In the genomic region with DNA sequence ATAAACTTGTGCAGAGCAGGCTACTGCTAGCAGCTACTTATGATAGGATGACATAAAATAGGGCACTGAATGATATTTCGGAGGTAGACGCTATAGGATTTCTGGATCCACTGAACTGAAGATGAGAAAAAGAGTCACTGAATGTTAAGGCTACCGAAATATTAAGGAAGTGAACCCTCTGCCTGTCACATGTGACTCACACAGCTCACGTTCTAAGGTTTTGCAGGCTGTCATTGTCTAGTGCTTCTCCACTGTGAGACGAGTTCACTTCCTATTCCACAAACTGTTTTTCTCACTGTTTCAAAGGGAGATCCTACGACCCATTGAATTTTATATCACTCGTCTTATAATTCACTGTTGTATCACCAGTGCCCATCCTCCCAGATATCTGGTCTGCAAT, we compare ENCODE assay signal across 27 cellular contexts.
DNase-seq lines count a peak whose midpoint lies in the region; ATAC-seq and TF ChIP-seq lines count a peak whose summit lies in the region.
"Had no signal": no experiment of that assay in that cellular context is flagged by ENCODE, and none has a peak within 500 bp of the region (broad histone marks: within the 10 kb centered on the region; RNA-seq: fewer than 3 reads in every experiment).

No MANE protein-coding gene starts in this region.

- TF ChIP-seq CTCF in NB4 (IDR thresholded peaks at IDR 0.05; ENCODE audit: low read depth, low read length) (no peak), foreskin keratinocyte (conservative IDR thresholded peaks at IDR 0.05) (no peak)

- no peak overlapping the region for H3K27ac ChIP-seq in foreskin keratinocyte
- H3K27ac ChIP-seq: SJSA1 had no signal

- no peak for TF ChIP-seq POLR2A in NB4 (IDR thresholded peaks at IDR 0.05; ENCODE audit: extremely low read depth, insufficient read length)

- H3K4me1 ChIP-seq in foreskin keratinocyte: no peaks in the 10 kb centered on the region
- H3K4me1 ChIP-seq: BE2C, SJSA1 had no signal

- ATAC-seq in foreskin keratinocyte: no peak
- ATAC-seq in HG03457 (IDR thresholded peaks at IDR 0.05; ENCODE audit: unreplicated experiment): no peak
- ATAC-seq: HCT116, K562 had no signal

- H3K27me3 ChIP-seq in foreskin keratinocyte: no peaks in the 10 kb centered on the region
- H3K27me3 ChIP-seq: BE2C, SJSA1 had no signal

- no peak overlapping the region for H3K4me3 ChIP-seq in NB4 (ENCODE audit: low read depth, low read length)
- H3K4me3 ChIP-seq: K562, MG63, SJSA1 had no signal

- DNase-seq in NOMO-1 treated with DMSO at 0.1 percent for 48 hours (lab: John Stamatoyannopoulos, UW; ENCODE audit: unreplicated experiment): peak; percentile 44
- no peak for DNase-seq in NOMO-1 treated with dmso at 0.1 percent for 144 hours (lab: John Stamatoyannopoulos, UW; ENCODE audit: unreplicated experiment)
- DNase-seq in NB4 (ENCODE audit: low read depth): peak; percentile 45
- DNase-seq in RKO (ENCODE audit: low spot score): peak; percentile 27
- no peak for DNase-seq in DMS79 (lab: John Stamatoyannopoulos, UW)
- no peak for DNase-seq in germinal center (ENCODE audit: low spot score)
- DNase-seq in foreskin keratinocyte: no peak
- DNase-seq: 8988T; ACHN; BE2C; Calu3; DND-41; MG63; NCI-H1105; NCI-H1436 treated with DMSO at 0.1 percent for 48 hours; NCI-H187 treated with DMSO at 0.1 percent for 48 hours; NCI-H2107; NCI-H446; NCI-H524 treated with DMSO at 0.1 percent for 48 hours; NCI-H774; NK-92 treated with Interleukin-12 subunit alpha and Interleukin-12 subunit beta, amount 100 ng/mL, for 24 hours; Right ventricle myocardium superior; T-helper 2 cell had no signal

Comparison
In these comparisons a context has a peak if more than half of its experiments do, and no peak if none do; other contexts are left out.
1. DNase-seq: peak in NOMO-1 treated with DMSO at 0.1 percent for 48 hours (single experiment), NB4 (single experiment) and RKO (single experiment); none in NOMO-1 treated with dmso at 0.1 percent for 144 hours (single experiment), DMS79 (single experiment), germinal center (single experiment) and foreskin keratinocyte (0 of 2).